ENCODE assay signal across 8 cellular contexts in genomic region chr12:111034911-111035577, GRCh38. TPM values are rescaled to one million over a fixed set of nuclear protein-coding genes. Genes with fewer than 3 reads are reported as not detected.
DNase-seq lines count a peak whose midpoint lies in the region.
"Had no signal": no experiment of that assay in that cellular context is flagged by ENCODE, and none has a peak within 500 bp of the region (broad histone marks: within the 10 kb centered on the region; RNA-seq: fewer than 3 reads in every experiment).

No MANE protein-coding gene starts in this region.

- H3K27ac Mint-ChIP-seq in dendritic cell treated with granulocyte-macrophage colony-stimulating factor and Interleukin-4, amounts not matched to agents 40 ng/mL and 50 ng/mL, for 4 days = no peak overlapping the region

- DNase-seq in H7 (peak; percentile 87), NCI-H526 treated with DMSO at 0.1 percent for 48 hours (lab: John Stamatoyannopoulos, UW) (peak; percentile 37), GDM1 (lab: John Stamatoyannopoulos, UW) (no peak), SHP77 treated with DMSO at 0.1 percent for 48 hours (lab: John Stamatoyannopoulos, UW) (no peak), NCI-H2029 (lab: John Stamatoyannopoulos, UW) (no peak)

- intact Hi-C loops in dendritic cell treated with granulocyte-macrophage colony-stimulating factor and Interleukin-4, amounts not matched to agents 40 ng/mL and 50 ng/mL, for 4 days (cut with micrococcal nuclease) = no loop called here

- no peaks in the 10 kb centered on the region for H3K36me3 ChIP-seq in H7 (replicated peaks; ENCODE audit: control insufficient read depth, insufficient read depth, low read length)
- H3K36me3 ChIP-seq in neuron (ENCODE audit: insufficient read depth, low read length) = no peaks in the 10 kb centered on the region

- no peaks in the 10 kb centered on the region for H3K9me3 ChIP-seq in neuron (ENCODE audit: low read length)

- H3K4me3 Mint-ChIP-seq in dendritic cell treated with granulocyte-macrophage colony-stimulating factor and Interleukin-4, amounts not matched to agents 40 ng/mL and 50 ng/mL, for 4 days = peak overlapping the region; percentile 21

- H3K27me3 ChIP-seq in H7 (ENCODE audit: control insufficient read depth, insufficient read depth, low read length) = peaks cover 19% of the 10 kb centered on the region
- peaks cover 55% of the 10 kb centered on the region for H3K27me3 ChIP-seq in neuron (ENCODE audit: insufficient read depth, low read length)

- peaks cover 17% of the 10 kb centered on the region for H3K4me1 ChIP-seq in neuron (ENCODE audit: insufficient read depth, low read length)

- H3K27me3 Mint-ChIP-seq in dendritic cell treated with granulocyte-macrophage colony-stimulating factor and Interleukin-4, amounts not matched to agents 40 ng/mL and 50 ng/mL, for 4 days = peaks cover 82% of the 10 kb centered on the region

- H3K4me1 Mint-ChIP-seq in dendritic cell treated with granulocyte-macrophage colony-stimulating factor and Interleukin-4, amounts not matched to agents 40 ng/mL and 50 ng/mL, for 4 days (ENCODE audit: low read depth) = peaks cover 20% of the 10 kb centered on the region

- peak overlapping the region; percentile 63 for H2AFZ ChIP-seq in neuron (ENCODE audit: low read depth, low read length)

- H3K36me3 Mint-ChIP-seq in dendritic cell treated with granulocyte-macrophage colony-stimulating factor and Interleukin-4, amounts not matched to agents 40 ng/mL and 50 ng/mL, for 4 days (ENCODE audit: low read depth) = no peaks in the 10 kb centered on the region

- H3K4me3 ChIP-seq in H7 (ENCODE audit: insufficient read depth, low read depth, low read length) (peak overlapping the region; percentile 76), neuron (ENCODE audit: low read length) (peak overlapping the region; percentile 62)

- no peaks in the 10 kb centered on the region for H3K9me3 Mint-ChIP-seq in dendritic cell treated with granulocyte-macrophage colony-stimulating factor and Interleukin-4, amounts not matched to agents 40 ng/mL and 50 ng/mL, for 4 days

RNA-seq across cellular contexts. Expression of gene CUX2, which starts 1.1 kb away (rescaled TPM):
- total RNA-seq in H7 (2014; rRNA removed; shearing (Covaris generic)) = 4.2 and 4.5 TPM in 2 replicates
- total RNA-seq: renal cortical epithelial cell had no signal

Comparison
In these comparisons a context has a peak if more than half of its experiments do, and no peak if none do; other contexts are left out.
1. DNase-seq: peak in H7 (single experiment) and NCI-H526 treated with DMSO at 0.1 percent for 48 hours (single experiment); none in GDM1 (single experiment), SHP77 treated with DMSO at 0.1 percent for 48 hours (single experiment) and NCI-H2029 (single experiment).